In the genomic region with DNA sequence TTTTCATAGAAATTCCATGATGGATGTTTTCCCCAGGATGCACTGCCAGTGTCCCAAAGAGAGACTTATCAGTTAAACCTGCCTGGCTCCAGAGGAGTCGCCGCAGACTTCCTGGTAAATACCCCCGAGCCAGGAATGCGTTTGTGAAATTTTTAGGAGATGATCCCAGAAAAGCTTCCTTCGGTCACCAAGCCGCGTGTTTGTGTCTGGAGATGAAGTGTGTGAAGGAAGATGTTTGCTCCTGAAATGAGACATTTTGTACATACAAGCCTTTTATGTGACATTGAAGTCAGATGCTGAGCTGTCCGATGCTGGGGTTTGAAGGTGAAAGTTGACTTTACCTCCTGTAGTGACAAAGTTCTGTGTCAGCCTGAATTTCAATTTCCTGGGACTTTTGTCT, we compare ENCODE assay signal across 16 cellular contexts.
A peak's percentile ranks its signal among the peaks of the same experiment; 100 is the strongest.
DNase-seq lines count a peak whose midpoint lies in the region; ATAC-seq, FAIRE-seq and TF ChIP-seq lines count a peak whose summit lies in the region.
"Had no signal": no experiment of that assay in that cellular context is flagged by ENCODE, and none has a peak within 500 bp of the region (broad histone marks: within the 10 kb centered on the region; RNA-seq: fewer than 3 reads in every experiment).

No MANE protein-coding gene starts in this region.

- H2AFZ ChIP-seq in HepG2 (ENCODE audit: low read length) = no peak overlapping the region

- H3K4me1 ChIP-seq in right atrium auricular region = peaks cover 4 to 61% of the 10 kb centered on the region in 2 donors
- H3K4me1 ChIP-seq in heart left ventricle = peaks cover 4 to 67% (median 43%) of the 10 kb centered on the region in 12 donors
- H3K4me1 ChIP-seq in HepG2 (ENCODE audit: insufficient read depth, low read length) = peaks cover 73% of the 10 kb centered on the region

- DNase-seq in right atrium auricular region (ENCODE audit: low spot score) (peak; percentile 64), heart left ventricle (no peak), WERI-Rb-1 (no peak), HepG2 (ENCODE audit: low spot score) (peak; percentile 88), NCI-H2029 (lab: John Stamatoyannopoulos, UW) (no peak), NCI-H82 (lab: John Stamatoyannopoulos, UW) (no peak), NCI-H2171 treated with DMSO at 0.1 percent for 48 hours (lab: John Stamatoyannopoulos, UW) (no peak)
- DNase-seq: activated CD8-positive, alpha-beta T cell treated with anti-CD3 and anti-CD28 coated beads, Interleukin-2, amount 10 ng/mL, durations not matched to agents 7 days and 5 days; activated naive CD4-positive, alpha-beta T cell treated with anti-CD3 and anti-CD28 coated beads, Interleukin-2, amount 10 ng/mL, durations not matched to agents 7 days and 5 days; foreskin fibroblast; NCI-H187 treated with DMSO at 0.1 percent for 48 hours; NCI-H748 treated with DMSO at 0.1 percent for 48 hours; ovary; T-helper 9 cell had no signal

- TF ChIP-seq EP300 in HepG2 (IDR thresholded peaks at IDR 0.05; ENCODE audit: low read depth in 2 of 2, low read length in 2 of 2) (peak in 1 of 2 experiments; percentile 70; a peak in 2 of 4 replicates), HepG2 (CRISPR knock-in tag; IDR thresholded peaks at IDR 0.05; ENCODE audit: borderline replicate concordance) (peak; percentile 62; the same call in 1 of the 2 replicates)

- intact Hi-C loops in heart left ventricle (cut with DNase I) (loop anchor here in 7 of 10 donors (10.0 kb wide), 4 partner anchors 150 to 220 kb away; a partner anchor contains a TSS), HepG2 (cut with micrococcal nuclease; ENCODE audit: unreplicated experiment) (no loop called here)

- FAIRE-seq in HepG2 (lab: Jason Lieb, UNC) = peak; percentile 92

- H3K4me3 ChIP-seq in right atrium auricular region (no peak overlapping the region), heart left ventricle (no peak overlapping the region), WERI-Rb-1 (ENCODE audit: low read depth, low read length) (no peak overlapping the region), HepG2 (replicated peaks in 1 of 3; ENCODE audit: insufficient read depth in 1 of 3, low read depth in 2 of 3, low read length in 3 of 3) (no peak overlapping the region)
- H3K4me3 ChIP-seq: ovary had no signal

- POLR2A ChIA-PET in HepG2 (lab: Yijun Ruan, JAX) = interaction anchor here (0.8 to 2.7 kb wide), 5 partner anchors 13 to 73 kb away, joined by 3 to 6 read pairs (median 3); no protein-coding TSS in a partner anchor

- 44 to 65% (median 49%) methylated on average over 8 of the region's 8 CpGs for WGBS in heart left ventricle, 4 donors
- 17% methylated on average over 8 of the region's 8 CpGs for WGBS in HepG2 (ENCODE audit: low lambda C conversion rate)

- H3K9ac ChIP-seq in HepG2 (ENCODE audit: insufficient read depth, low read depth, low read length) = no peak overlapping the region

- TF ChIP-seq CTCF in right atrium auricular region (IDR thresholded peaks at IDR 0.05) (no peak), heart left ventricle (IDR thresholded peaks at IDR 0.05) (no peak), WERI-Rb-1 (IDR thresholded peaks at IDR 0.05; ENCODE audit: low read depth, low read length) (no peak), HepG2 (CRISPR knock-in tag; IDR thresholded peaks at IDR 0.05) (0 out of 2 replicates have a peak, but pooled peaks have one; percentile 12)

- no peak for TF ChIP-seq RAD21 in HepG2 (CRISPR knock-in tag; IDR thresholded peaks at IDR 0.05)

- TF ChIP-seq POLR2A in heart left ventricle (IDR thresholded peaks at IDR 0.05) (no peak), HepG2 (IDR thresholded peaks at IDR 0.05; ENCODE audit: insufficient read depth in 1 of 2, low read depth in 2 of 2, low read length in 2 of 2) (no peak)

- peaks cover 21% of the 10 kb centered on the region for H3K79me2 ChIP-seq in HepG2 (ENCODE audit: insufficient read depth, low read length)

- no peak for ATAC-seq in heart left ventricle
- peak; percentile 18; the same call in 2 of the 3 replicates for ATAC-seq in HepG2
- no peak for ATAC-seq in GM18873 (IDR thresholded peaks at IDR 0.05; ENCODE audit: low FRiP score, unreplicated experiment)
- ATAC-seq: activated CD8-positive, alpha-beta T cell treated with anti-CD3 and anti-CD28 coated beads, Interleukin-2, amount 10 ng/mL, durations not matched to agents 7 days and 5 days; HCT116 had no signal

- in situ Hi-C loops in HepG2 (cut with HindIII; ENCODE audit: extremely low pct_ligation_motif_present, low pct_unique_long_range_greater_than_20kb) = no loop called here

- H3K4me2 ChIP-seq in HepG2 (ENCODE audit: low read depth, low read length) = peak overlapping the region; percentile 51

- no peaks in the 10 kb centered on the region for H3K36me3 ChIP-seq in right atrium auricular region
- H3K36me3 ChIP-seq in heart left ventricle = no peaks in the 10 kb centered on the region
- H3K36me3 ChIP-seq in WERI-Rb-1 = peaks cover 16% of the 10 kb centered on the region
- H3K36me3 ChIP-seq in HepG2 (replicated peaks in 1 of 2; ENCODE audit: control insufficient read depth in 1 of 2, insufficient read depth in 2 of 2, low read length in 2 of 2) = peaks cover 4 to 10% of the 10 kb centered on the region in 2 experiments; a peak in 4 of 5 replicates
- H3K36me3 ChIP-seq: ovary had no signal

- no peaks in the 10 kb centered on the region for H3K27me3 ChIP-seq in right atrium auricular region
- H3K27me3 ChIP-seq in heart left ventricle = no peaks in the 10 kb centered on the region
- no peaks in the 10 kb centered on the region for H3K27me3 ChIP-seq in WERI-Rb-1 (ENCODE audit: insufficient read depth, low read depth, severe bottlenecking)
- H3K27me3 ChIP-seq in HepG2 (ENCODE audit: control insufficient read depth in 1 of 2, insufficient read depth in 2 of 2, low read length in 2 of 2) = no peaks in the 10 kb centered on the region
- H3K27me3 ChIP-seq: ovary had no signal

- BruUV-seq in HepG2 (replicated peaks; lab: Mats Ljungman, UMichigan) = no TSS peak

- no peak overlapping the region for H3K27ac ChIP-seq in right atrium auricular region
- H3K27ac ChIP-seq in heart left ventricle = peak overlapping the region in 1 of 12 donors; percentile 69
- H3K27ac ChIP-seq in WERI-Rb-1 = peak overlapping the region; percentile 18; the same call in 1 of the 2 replicates
- H3K27ac ChIP-seq in HepG2 (ENCODE audit: extremely low read length, insufficient read depth, low read length) = peak overlapping the region; percentile 52
- H3K27ac ChIP-seq: ovary had no signal

- H4K20me1 ChIP-seq in HepG2 (ENCODE audit: insufficient read depth, low read length) = no peaks in the 10 kb centered on the region

- CTCF ChIA-PET in HepG2 (lab: Yijun Ruan, JAX; ENCODE audit: low intra/inter-chr PET ratio, low total read pairs) = no interaction called here

- H3K9me3 ChIP-seq in right atrium auricular region (no peaks in the 10 kb centered on the region), heart left ventricle (no peaks in the 10 kb centered on the region), WERI-Rb-1 (ENCODE audit: severe bottlenecking) (no peaks in the 10 kb centered on the region), HepG2 (ENCODE audit: low read length) (no peaks in the 10 kb centered on the region)
- H3K9me3 ChIP-seq: ovary had no signal

TF ChIP-seq in HepG2, 621 proteins besides CTCF, POLR2A, EP300 and RAD21 (continues in another document):
- no peak for TF ChIP-seq RELA (CRISPR knock-in tag; IDR thresholded peaks at IDR 0.05)
- no peak for TF ChIP-seq CBX2 (IDR thresholded peaks at IDR 0.05; ENCODE audit: low read depth, low read length)
- no peak for TF ChIP-seq CBX2 (CRISPR knock-in tag; IDR thresholded peaks at IDR 0.05; ENCODE audit: low read depth)
- TF ChIP-seq ZNF44 (CRISPR knock-in tag; IDR thresholded peaks at IDR 0.05) = no peak
- TF ChIP-seq, protein P1, sequence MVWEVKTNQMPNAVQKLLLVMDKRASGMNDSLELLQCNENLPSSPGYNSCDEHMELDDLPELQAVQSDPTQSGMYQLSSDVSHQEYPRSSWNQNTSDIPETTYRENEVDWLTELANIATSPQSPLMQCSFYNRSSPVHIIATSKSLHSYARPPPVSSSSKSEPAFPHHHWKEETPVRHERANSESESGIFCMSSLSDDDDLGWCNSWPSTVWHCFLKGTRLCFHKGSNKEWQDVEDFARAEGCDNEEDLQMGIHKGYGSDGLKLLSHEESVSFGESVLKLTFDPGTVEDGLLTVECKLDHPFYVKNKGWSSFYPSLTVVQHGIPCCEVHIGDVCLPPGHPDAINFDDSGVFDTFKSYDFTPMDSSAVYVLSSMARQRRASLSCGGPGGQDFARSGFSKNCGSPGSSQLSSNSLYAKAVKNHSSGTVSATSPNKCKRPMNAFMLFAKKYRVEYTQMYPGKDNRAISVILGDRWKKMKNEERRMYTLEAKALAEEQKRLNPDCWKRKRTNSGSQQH (CRISPR knock-in tag; IDR thresholded peaks at IDR 0.05; ENCODE audit: low read depth) = no peak
- no peak for TF ChIP-seq ZNF773 (CRISPR knock-in tag; IDR thresholded peaks at IDR 0.05; ENCODE audit: borderline replicate concordance)
- TF ChIP-seq HNF4A (CRISPR knock-in tag; IDR thresholded peaks at IDR 0.05) = peak; percentile 28; the same call in 1 of the 2 replicates
- TF ChIP-seq, protein P2, sequence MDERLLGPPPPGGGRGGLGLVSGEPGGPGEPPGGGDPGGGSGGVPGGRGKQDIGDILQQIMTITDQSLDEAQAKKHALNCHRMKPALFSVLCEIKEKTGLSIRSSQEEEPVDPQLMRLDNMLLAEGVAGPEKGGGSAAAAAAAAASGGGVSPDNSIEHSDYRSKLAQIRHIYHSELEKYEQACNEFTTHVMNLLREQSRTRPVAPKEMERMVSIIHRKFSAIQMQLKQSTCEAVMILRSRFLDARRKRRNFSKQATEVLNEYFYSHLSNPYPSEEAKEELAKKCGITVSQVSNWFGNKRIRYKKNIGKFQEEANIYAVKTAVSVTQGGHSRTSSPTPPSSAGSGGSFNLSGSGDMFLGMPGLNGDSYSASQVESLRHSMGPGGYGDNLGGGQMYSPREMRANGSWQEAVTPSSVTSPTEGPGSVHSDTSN (CRISPR knock-in tag; IDR thresholded peaks at IDR 0.05) = no peak
- peak; percentile 37; the same call in 1 of the 2 replicates for TF ChIP-seq FOXA3 (CRISPR knock-in tag; IDR thresholded peaks at IDR 0.05)
- TF ChIP-seq SMARCE1 (IDR thresholded peaks at IDR 0.05; ENCODE audit: borderline replicate concordance) = no peak

Comparison
In these comparisons a context has a peak if more than half of its experiments do, and no peak if none do; other contexts are left out.
1. DNase-seq: peak in right atrium auricular region (single experiment) and HepG2 (single experiment); none in heart left ventricle (0 of 5), WERI-Rb-1 (single experiment), NCI-H2029 (single experiment), NCI-H82 (single experiment) and NCI-H2171 treated with DMSO at 0.1 percent for 48 hours (single experiment).
2. H3K27ac ChIP-seq: peak in WERI-Rb-1 (single experiment) and HepG2 (single experiment); none in right atrium auricular region (0 of 2).